In genomic region chr4:101328063-101328602, GRCh38 we compare ENCODE assay signal across 10 cellular contexts. TPM values are rescaled to one million over a fixed set of nuclear protein-coding genes. Genes with fewer than 3 reads are reported as not detected.
DNase-seq lines count a peak whose midpoint lies in the region; ATAC-seq and TF ChIP-seq lines count a peak whose summit lies in the region.
"Had no signal": no experiment of that assay in that cellular context is flagged by ENCODE, and none has a peak within 500 bp of the region (broad histone marks: within the 10 kb centered on the region; RNA-seq: fewer than 3 reads in every experiment).

No MANE protein-coding gene starts in this region.

- H4K20me1 ChIP-seq in MM.1S (ENCODE audit: insufficient read depth, low read length) = no peaks in the 10 kb centered on the region

- H3K9me3 Mint-ChIP-seq in activated CD4-positive, alpha-beta T cell treated with anti-CD3 and anti-CD28 coated beads for 36 hours (ENCODE audit: low read depth) = no peaks in the 10 kb centered on the region
- H3K9me3 Mint-ChIP-seq: HFFc6 had no signal

- POLR2A ChIA-PET in activated CD4-positive, alpha-beta T cell treated with anti-CD3 and anti-CD28 coated beads for 36 hours (lab: Charles Lee) = no interaction called here

- peak overlapping the region; percentile 41 for H3K4me3 Mint-ChIP-seq in activated CD4-positive, alpha-beta T cell treated with anti-CD3 and anti-CD28 coated beads for 36 hours
- H3K4me3 Mint-ChIP-seq: HFFc6 had no signal

- H3K36me3 ChIP-seq in MM.1S (replicated peaks; ENCODE audit: insufficient read depth, low read length) = no peaks in the 10 kb centered on the region
- H3K36me3 ChIP-seq in parathyroid adenoma (ENCODE audit: control insufficient read depth, insufficient read depth, low read length) = no peaks in the 10 kb centered on the region
- H3K36me3 ChIP-seq in gastrocnemius medialis = no peaks in the 10 kb centered on the region
- no peaks in the 10 kb centered on the region for H3K36me3 ChIP-seq in tibial nerve
- H3K36me3 ChIP-seq: Peyer's patch had no signal

- H3K9ac ChIP-seq in MM.1S (ENCODE audit: low read length) (no peak overlapping the region), parathyroid adenoma (no peak overlapping the region)

- H3K9me3 ChIP-seq in MM.1S (replicated peaks; ENCODE audit: insufficient read depth, low read length) (no peaks in the 10 kb centered on the region), parathyroid adenoma (ENCODE audit: control insufficient read depth, low read length) (no peaks in the 10 kb centered on the region), gastrocnemius medialis (no peaks in the 10 kb centered on the region), tibial nerve (no peaks in the 10 kb centered on the region)
- H3K9me3 ChIP-seq: Peyer's patch had no signal

- no peaks in the 10 kb centered on the region for H3F3A ChIP-seq in MM.1S (ENCODE audit: insufficient read depth, low read length)

- in situ Hi-C loops in gastrocnemius medialis (cut with MboI; ENCODE audit: low sequenced_read_pairs in 4 of 4) = loop anchor here in 2 of 4 donors (25.0 kb wide), 2 partner anchors 116 to 141 kb away; no protein-coding TSS in a partner anchor

- H3K79me2 ChIP-seq in MM.1S (ENCODE audit: low read length) (peaks cover 90% of the 10 kb centered on the region), parathyroid adenoma (peaks cover 3% of the 10 kb centered on the region)

- intact Hi-C loops in activated CD4-positive, alpha-beta T cell treated with anti-CD3 and anti-CD28 coated beads for 36 hours (cut with DNase I, micrococcal nuclease) = loop anchor here (1.0 to 5.0 kb wide), 5 partner anchors 19 to 306 kb away; partner anchors contain the start of gene PPP3CA (in 2 of the 2)
- intact Hi-C loops in gastrocnemius medialis (cut with DNase I; ENCODE audit: low total_unique reads) = no loop called here

- H3K4me1 Mint-ChIP-seq in activated CD4-positive, alpha-beta T cell treated with anti-CD3 and anti-CD28 coated beads for 36 hours = peaks cover 37% of the 10 kb centered on the region

- no peak for TF ChIP-seq POLR2A in gastrocnemius medialis (IDR thresholded peaks at IDR 0.05)
- no peak for TF ChIP-seq POLR2A in tibial nerve (IDR thresholded peaks at IDR 0.05)

- 71 to 73% methylated on average over 4 of the region's 4 CpGs for WGBS in tibial nerve, 2 donors

- TF ChIP-seq EP300 in tibial nerve (IDR thresholded peaks at IDR 0.05) = no peak

- peaks cover 2% of the 10 kb centered on the region for H3K36me3 Mint-ChIP-seq in activated CD4-positive, alpha-beta T cell treated with anti-CD3 and anti-CD28 coated beads for 36 hours (ENCODE audit: low read depth)

- no peaks in the 10 kb centered on the region for H3K27me3 ChIP-seq in MM.1S (replicated peaks; ENCODE audit: insufficient read depth, low read length)
- H3K27me3 ChIP-seq in parathyroid adenoma (ENCODE audit: control insufficient read depth, insufficient read depth, low read length) = no peaks in the 10 kb centered on the region
- H3K27me3 ChIP-seq in gastrocnemius medialis = no peaks in the 10 kb centered on the region
- H3K27me3 ChIP-seq in tibial nerve = no peaks in the 10 kb centered on the region
- H3K27me3 ChIP-seq: Peyer's patch had no signal

- H3K4me2 ChIP-seq in MM.1S (ENCODE audit: low read depth, low read length) (peak overlapping the region; percentile 21; the same call in 1 of the 2 replicates), parathyroid adenoma (ENCODE audit: low read length) (no peak overlapping the region)

- H3K9me2 ChIP-seq in MM.1S (replicated peaks; ENCODE audit: insufficient read depth, low read length) = no peaks in the 10 kb centered on the region

- H3K4me1 ChIP-seq in MM.1S (ENCODE audit: low read length) (0 out of 2 replicates have a peak, but pooled peaks cover 11% of the 10 kb centered on the region), parathyroid adenoma (no peaks in the 10 kb centered on the region), gastrocnemius medialis (peaks cover 38 to 58% of the 10 kb centered on the region in 2 donors), tibial nerve (peaks cover 0 to 35% (median 5%) of the 10 kb centered on the region in 4 donors)

- H3K4me3 ChIP-seq in MM.1S (ENCODE audit: low read length) (no peak overlapping the region), parathyroid adenoma (ENCODE audit: low read depth, low read length) (no peak overlapping the region), gastrocnemius medialis (no peak overlapping the region), tibial nerve (no peak overlapping the region)
- H3K4me3 ChIP-seq: Peyer's patch had no signal

- no peak for TF ChIP-seq CTCF in MM.1S (IDR thresholded peaks at IDR 0.05; ENCODE audit: low read length)
- TF ChIP-seq CTCF in parathyroid adenoma (IDR thresholded peaks at IDR 0.05) = no peak
- no peak for TF ChIP-seq CTCF in gastrocnemius medialis (IDR thresholded peaks at IDR 0.05 in 4 of 5, conservative IDR thresholded peaks at IDR 0.05 in 1 of 5)
- TF ChIP-seq CTCF in tibial nerve (IDR thresholded peaks at IDR 0.05) = no peak

- no peak overlapping the region for H3K27ac ChIP-seq in MM.1S (ENCODE audit: low read length)
- peak overlapping the region; percentile 19 for H3K27ac ChIP-seq in parathyroid adenoma
- H3K27ac ChIP-seq in gastrocnemius medialis = no peak overlapping the region
- H3K27ac ChIP-seq in tibial nerve = no peak overlapping the region

- peak overlapping the region; percentile 37 for H3K27ac Mint-ChIP-seq in activated CD4-positive, alpha-beta T cell treated with anti-CD3 and anti-CD28 coated beads for 36 hours
- H3K27ac Mint-ChIP-seq: HFFc6 had no signal

- peak; percentile 90 for ATAC-seq in activated CD4-positive, alpha-beta T cell treated with anti-CD3 and anti-CD28 coated beads for 36 hours
- ATAC-seq in HG02588 (IDR thresholded peaks at IDR 0.05; ENCODE audit: unreplicated experiment) (peak; percentile 86), gastrocnemius medialis (no peak)

- H3K27me3 Mint-ChIP-seq in activated CD4-positive, alpha-beta T cell treated with anti-CD3 and anti-CD28 coated beads for 36 hours = peaks cover 24% of the 10 kb centered on the region

- CTCF ChIA-PET in activated CD4-positive, alpha-beta T cell treated with anti-CD3 and anti-CD28 coated beads for 36 hours (lab: Charles Lee) = interaction anchor here (0.6 to 1.4 kb wide), 7 partner anchors 8 to 196 kb away, joined by 3 to 5 read pairs (median 3); no protein-coding TSS in a partner anchor

- DNase-seq in activated CD4-positive, alpha-beta T cell treated with anti-CD3 and anti-CD28 coated beads for 36 hours = peak; percentile 27
- no peak for DNase-seq in activated CD4-positive, alpha-beta T cell treated with anti-CD3 and anti-CD28 coated beads for 48 hours
- peak; percentile 25 for DNase-seq in MM.1S
- DNase-seq in gastrocnemius medialis = no peak
- no peak for DNase-seq in tibial nerve (ENCODE audit: low spot score in 2 of 2)
- no peak for DNase-seq in SKM-1 (lab: John Stamatoyannopoulos, UW; ENCODE audit: unreplicated experiment)
- DNase-seq: HFFc6, Peyer's patch had no signal

- no peak overlapping the region for H2AFZ ChIP-seq in MM.1S (ENCODE audit: low read length)
- peak overlapping the region; percentile 16 for H2AFZ ChIP-seq in parathyroid adenoma

RNA-seq across cellular contexts. Expression of gene PPP3CA, which starts 19.2 kb away (rescaled TPM):
- 1 to 10 TPM; 7.6 to 8.3 TPM for total RNA-seq in activated CD4-positive, alpha-beta T cell treated with anti-CD3 and anti-CD28 coated beads for 36 hours
- total RNA-seq in gastrocnemius medialis (10 to 100 TPM; 25.1 to 30.3 (median 26.7) TPM), tibial nerve (10 to 100 TPM; 32.7 to 45.1 (median 44.0) TPM)

Comparison
In these comparisons a context has a peak if more than half of its experiments do, and no peak if none do; other contexts are left out.
1. DNase-seq: peak in activated CD4-positive, alpha-beta T cell treated with anti-CD3 and anti-CD28 coated beads for 36 hours (single experiment) and MM.1S (single experiment); none in activated CD4-positive, alpha-beta T cell treated with anti-CD3 and anti-CD28 coated beads for 48 hours (single experiment), gastrocnemius medialis (0 of 2), tibial nerve (0 of 2) and SKM-1 (single experiment).
2. ATAC-seq: peak in activated CD4-positive, alpha-beta T cell treated with anti-CD3 and anti-CD28 coated beads for 36 hours (single experiment) and HG02588 (single experiment); none in gastrocnemius medialis (0 of 2).